ENCODE assay signal across 15 cellular contexts in the genomic region with DNA sequence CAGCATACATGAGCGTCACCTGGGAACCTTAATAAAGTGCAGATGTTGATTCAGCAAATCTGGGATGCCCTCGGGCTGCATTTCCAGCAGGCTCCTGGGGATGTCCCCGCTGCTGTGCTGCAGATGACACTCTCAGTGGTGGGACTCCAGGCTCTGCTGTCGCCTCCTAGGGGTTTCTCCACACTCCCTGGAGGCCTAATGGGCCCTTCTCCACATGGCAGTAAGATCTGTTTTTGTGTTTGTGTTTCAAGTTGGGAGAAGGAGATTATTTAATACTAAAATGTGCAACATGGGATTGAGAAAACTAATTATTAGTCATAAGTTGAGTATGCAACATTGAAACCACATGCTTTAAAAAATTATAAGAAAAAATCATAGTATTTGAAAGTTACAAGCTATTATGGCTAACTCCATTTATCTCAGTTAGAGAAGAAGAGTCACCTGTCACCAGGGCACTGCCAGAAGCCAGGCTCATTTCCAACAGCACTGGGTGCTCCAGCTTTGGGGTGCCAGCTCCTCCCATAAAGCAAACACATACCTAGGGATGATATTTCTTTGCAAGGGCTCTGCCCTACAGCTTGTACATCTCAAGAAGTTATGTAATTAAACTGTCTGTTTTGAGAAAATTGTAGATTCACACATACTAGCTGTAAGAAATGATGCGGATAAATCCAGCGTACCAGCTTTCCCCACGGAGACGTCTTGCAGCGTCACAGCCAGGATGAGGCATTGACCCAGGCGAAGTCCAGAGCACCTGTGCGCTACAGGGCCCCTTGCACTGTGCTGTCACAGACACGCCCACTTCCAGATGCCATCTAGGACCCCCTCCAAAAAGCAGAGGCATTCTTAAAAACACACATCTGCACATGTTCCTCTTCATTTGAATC.
DNase-seq lines count a peak whose midpoint lies in the region; TF ChIP-seq lines count a peak whose summit lies in the region.
"Had no signal": no experiment of that assay in that cellular context is flagged by ENCODE, and none has a peak within 500 bp of the region (broad histone marks: within the 10 kb centered on the region; RNA-seq: fewer than 3 reads in every experiment).

No MANE protein-coding gene starts in this region.

- BruUV-seq in A673 (replicated peaks; lab: Mats Ljungman, UMichigan), result no TSS peak

- CTCF ChIA-PET in A673 (lab: Charles Lee), result no interaction called here

- H2AK5ac ChIP-seq in mesenchymal stem cell (ENCODE audit: low read length, severe bottlenecking), result peak overlapping the region; percentile 47

- POLR2A ChIA-PET in A673 (lab: Charles Lee; ENCODE audit: low non-redundant PET), result no interaction called here

- H3K79me1 ChIP-seq in mesenchymal stem cell (replicated peaks; ENCODE audit: low read length, poor library complexity, severe bottlenecking), result peaks cover 23% of the 10 kb centered on the region

- H4K91ac ChIP-seq in mesenchymal stem cell (ENCODE audit: low read length), result peak overlapping the region; percentile 79

- no peak overlapping the region for H2BK120ac ChIP-seq in mesenchymal stem cell (ENCODE audit: low read depth, low read length)

- no peak overlapping the region for H4K8ac ChIP-seq in mesenchymal stem cell (ENCODE audit: low read length)

- no peak overlapping the region for H3K14ac ChIP-seq in mesenchymal stem cell (ENCODE audit: low read length in 2 of 2)

- H3K36me3 ChIP-seq in A673 (ENCODE audit: insufficient read depth, low read length, poor library complexity, severe bottlenecking) (no peaks in the 10 kb centered on the region), brain microvascular endothelial cell (replicated peaks) (no peaks in the 10 kb centered on the region), mesenchymal stem cell (ENCODE audit: control insufficient read depth in 1 of 2, insufficient read depth in 2 of 2, low read depth in 1 of 2, low read length in 2 of 2) (peaks cover 0 to 7% of the 10 kb centered on the region in 2 experiments)
- H3K36me3 ChIP-seq: neutrophil had no signal

- no peak overlapping the region for H3K4me2 ChIP-seq in mesenchymal stem cell (ENCODE audit: low read length, poor library complexity, severe bottlenecking)

- peaks cover 18% of the 10 kb centered on the region for H3K4me1 ChIP-seq in A673 (ENCODE audit: insufficient read depth, low read length, poor library complexity, severe bottlenecking)
- H3K4me1 ChIP-seq in mesenchymal stem cell (ENCODE audit: control insufficient read depth, insufficient read depth, low read depth, low read length), result peaks cover 19% of the 10 kb centered on the region

- TF ChIP-seq CTCF in A673 (conservative IDR thresholded peaks at IDR 0.05; ENCODE audit: low read depth, low read length), result peak; percentile 39
- TF ChIP-seq CTCF in HFF-Myc (IDR thresholded peaks at IDR 0.05; ENCODE audit: low read depth, low read length, missing control alignments), result peak; percentile 28
- TF ChIP-seq CTCF in brain microvascular endothelial cell (IDR thresholded peaks at IDR 0.05; ENCODE audit: low read depth, low read length, missing control alignments), result peak; percentile 33

- no peak overlapping the region for H2AFZ ChIP-seq in mesenchymal stem cell (ENCODE audit: low read depth, low read length)

- no peaks in the 10 kb centered on the region for H3K9me3 ChIP-seq in A673 (ENCODE audit: low read depth, low read length, poor library complexity, severe bottlenecking)
- H3K9me3 ChIP-seq in mesenchymal stem cell (ENCODE audit: control insufficient read depth, low read length), result no peaks in the 10 kb centered on the region
- H3K9me3 ChIP-seq: neutrophil had no signal

- 91% methylated on average over 12 of the region's 12 CpGs for WGBS in mesenchymal stem cell

- peak; percentile 26 for DNase-seq in A673 (ENCODE audit: low spot score)
- DNase-seq in HFF-Myc (ENCODE audit: extremely low read depth, low read depth), result no peak
- DNase-seq in brain microvascular endothelial cell, result no peak
- DNase-seq in mesenchymal stem cell, result no peak
- DNase-seq in AG08396 (ENCODE audit: low spot score), result no peak
- DNase-seq in germinal center (ENCODE audit: low spot score), result no peak
- no peak for DNase-seq in kidney tubule cell (ENCODE audit: low spot score)
- no peak for DNase-seq in cerebellum (ENCODE audit: low spot score)
- DNase-seq: activated CD4-positive, alpha-beta T cell treated with anti-CD3 and anti-CD28 coated beads, Interleukin-2, amount 50 U/mL, for 4 hours; amygdala; DMS 273 treated with DMSO at 0.1 percent for 48 hours; NCI-H2029; NCI-H82; stimulated activated naive B cell treated with anti-CD40 and anti-IgM and Interleukin-4, amounts not matched to agents 10 μg/mL and 1 μg/mL and 100 μg/mL, for 72 hours had no signal

- H3K9ac ChIP-seq in mesenchymal stem cell (ENCODE audit: low read length), result peak overlapping the region; percentile 7

- intact Hi-C loops in A673 (cut with micrococcal nuclease; ENCODE audit: unreplicated experiment), result no loop called here

- H3K27me3 ChIP-seq in A673 (replicated peaks; ENCODE audit: insufficient read depth, low read depth, low read length, poor library complexity), result no peaks in the 10 kb centered on the region
- H3K27me3 ChIP-seq in brain microvascular endothelial cell (replicated peaks), result no peaks in the 10 kb centered on the region
- H3K27me3 ChIP-seq in mesenchymal stem cell (ENCODE audit: control insufficient read depth in 1 of 2, insufficient read depth in 1 of 2, low read length in 2 of 2), result no peaks in the 10 kb centered on the region
- H3K27me3 ChIP-seq: neutrophil had no signal

- H3K4me3 ChIP-seq in A673 (ENCODE audit: low read depth, low read length, poor library complexity, severe bottlenecking), result no peak overlapping the region
- no peak overlapping the region for H3K4me3 ChIP-seq in HFF-Myc (replicated peaks; ENCODE audit: low read depth, low read length)
- H3K4me3 ChIP-seq in brain microvascular endothelial cell (ENCODE audit: low read depth, low read length), result no peak overlapping the region
- peak overlapping the region in 1 of 2 experiments; percentile 5 for H3K4me3 ChIP-seq in mesenchymal stem cell (ENCODE audit: insufficient read depth in 1 of 2, low read depth in 1 of 2, low read length in 2 of 2)

- no peak overlapping the region for H3K23ac ChIP-seq in mesenchymal stem cell (ENCODE audit: low read length in 2 of 2)

- in situ Hi-C loops in brain microvascular endothelial cell (cut with HindIII; ENCODE audit: low pct_ligation_motif_present, low sequenced_read_pairs), result no loop called here

- no peak overlapping the region for H3K27ac ChIP-seq in A673 (ENCODE audit: low read depth, low read length, poor library complexity, severe bottlenecking)
- no peak overlapping the region for H3K27ac ChIP-seq in brain microvascular endothelial cell
- H3K27ac ChIP-seq in mesenchymal stem cell (ENCODE audit: low read length, poor library complexity, severe bottlenecking), result no peak overlapping the region
- H3K27ac ChIP-seq: neutrophil had no signal

- H2BK5ac ChIP-seq in mesenchymal stem cell (ENCODE audit: low read depth, low read length, poor library complexity, severe bottlenecking), result no peak overlapping the region

- no peak overlapping the region for H3K18ac ChIP-seq in mesenchymal stem cell (ENCODE audit: low read depth in 1 of 2, low read length in 2 of 2)

- no peak overlapping the region for H2BK12ac ChIP-seq in mesenchymal stem cell (ENCODE audit: low read length in 2 of 2)

- peak overlapping the region in 1 of 2 experiments; percentile 38 for H3K4ac ChIP-seq in mesenchymal stem cell (ENCODE audit: low read depth in 1 of 2, low read length in 2 of 2)

- peak overlapping the region; percentile 57 for H2BK15ac ChIP-seq in mesenchymal stem cell (ENCODE audit: low read depth, poor library complexity, severe bottlenecking)
